Comparison of ENCODE assay signal across 8 cellular contexts in the genomic region with DNA sequence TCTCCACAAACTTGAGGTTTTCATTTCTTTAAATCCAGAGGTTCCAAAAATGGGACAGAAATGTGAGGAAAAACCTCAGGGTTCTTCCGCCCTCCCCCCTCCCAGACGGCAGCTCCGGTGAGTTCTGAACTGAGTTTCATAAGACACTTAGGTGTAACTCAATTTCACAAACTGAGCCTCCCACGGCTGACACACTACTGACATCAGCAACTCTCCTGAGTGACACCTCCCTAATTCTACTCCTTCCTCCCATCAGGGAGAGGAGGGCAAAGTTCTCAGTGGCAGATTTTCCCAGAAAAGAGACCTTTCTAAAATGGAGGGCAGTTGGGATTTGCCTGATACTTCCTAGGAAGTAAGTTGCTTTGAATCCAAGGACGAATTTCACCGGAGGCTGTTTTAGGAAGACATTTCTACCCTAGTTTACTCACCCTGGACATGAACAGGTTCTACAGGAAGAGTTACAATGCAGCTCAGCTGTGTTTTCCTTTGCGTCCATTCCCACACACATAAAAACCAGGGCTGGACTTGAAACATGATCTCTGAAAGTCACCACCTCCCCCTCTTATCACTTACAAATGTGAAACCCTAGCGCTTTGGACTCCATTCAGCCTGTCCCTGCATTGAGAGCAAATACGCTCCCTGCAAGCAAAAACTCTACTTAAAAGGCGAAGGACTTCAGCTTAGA.
DNase-seq lines count a peak whose midpoint lies in the region; ATAC-seq, FAIRE-seq and TF ChIP-seq lines count a peak whose summit lies in the region.

No MANE protein-coding gene starts in this region.

- H2AFZ ChIP-seq in HepG2 (ENCODE audit: low read length): peak overlapping the region; percentile 95

- 0% methylated on average over 10 of the region's 10 CpGs for WGBS in HepG2 (ENCODE audit: low lambda C conversion rate)

- POLR2A ChIA-PET in HepG2 (lab: Yijun Ruan, JAX): interaction anchor here (0.9 to 2.6 kb wide), 7 partner anchors 9 to 121 kb away, joined by 3 to 11 read pairs (median 3); partner anchors contain the start of gene UBA3

- FAIRE-seq in bronchial epithelial cell (lab: Jason Lieb, UNC) (peak; percentile 92), HepG2 (lab: Jason Lieb, UNC) (peak; percentile 89)

- intact Hi-C loops in HepG2 (cut with micrococcal nuclease; ENCODE audit: unreplicated experiment): loop anchor here (1.0 kb wide), 2 partner anchors 21 to 116 kb away; partner anchors contain the start of gene ARL6IP5

- H3K4me2 ChIP-seq in HepG2 (ENCODE audit: low read depth, low read length): peak overlapping the region; percentile 88

- in situ Hi-C loops in HepG2 (cut with HindIII; ENCODE audit: extremely low pct_ligation_motif_present, low pct_unique_long_range_greater_than_20kb): no loop called here

- H3K9me3 ChIP-seq in Peyer's patch: no peaks in the 10 kb centered on the region
- H3K9me3 ChIP-seq in HepG2 (ENCODE audit: low read length): no peaks in the 10 kb centered on the region

- peak overlapping the region; percentile 17; the same call in 1 of the 2 replicates for H3K4me3 ChIP-seq in GM08714 (ENCODE audit: low read length)
- peak overlapping the region; percentile 27 to 60 (median 48) for H3K4me3 ChIP-seq in Peyer's patch
- peak overlapping the region; percentile 65 for H3K4me3 ChIP-seq in bronchial epithelial cell (ENCODE audit: low read depth, low read length)
- H3K4me3 ChIP-seq in HepG2 (replicated peaks in 1 of 3; ENCODE audit: insufficient read depth in 1 of 3, low read depth in 2 of 3, low read length in 3 of 3): peak overlapping the region; percentile 58 to 96 (median 71)

- H3K27ac ChIP-seq in Peyer's patch (peak overlapping the region; percentile 65 to 80 (median 77)), HepG2 (ENCODE audit: extremely low read length, insufficient read depth, low read length) (peak overlapping the region; percentile 98)

- no peak for TF ChIP-seq RAD21 in HepG2 (CRISPR knock-in tag; IDR thresholded peaks at IDR 0.05)

- CTCF ChIA-PET in HepG2 (lab: Yijun Ruan, JAX; ENCODE audit: low intra/inter-chr PET ratio, low total read pairs): no interaction called here

- no TSS peak for BruUV-seq in HepG2 (replicated peaks; lab: Mats Ljungman, UMichigan)

- peak overlapping the region; percentile 85 for H3K9ac ChIP-seq in HepG2 (ENCODE audit: insufficient read depth, low read depth, low read length)

- ATAC-seq in HepG2 (peak; percentile 95), GM18870 (IDR thresholded peaks at IDR 0.05; ENCODE audit: unreplicated experiment) (no peak), GM21526 (IDR thresholded peaks at IDR 0.05; ENCODE audit: low FRiP score, unreplicated experiment) (no peak), GM21390 (IDR thresholded peaks at IDR 0.05; ENCODE audit: unreplicated experiment) (no peak)

- TF ChIP-seq CTCF in Peyer's patch (IDR thresholded peaks at IDR 0.05) (no peak), bronchial epithelial cell (IDR thresholded peaks at IDR 0.05; ENCODE audit: insufficient read depth, low read length, severe bottlenecking) (no peak), HepG2 (CRISPR knock-in tag; IDR thresholded peaks at IDR 0.05) (no peak)

- TF ChIP-seq EP300 in HepG2 (IDR thresholded peaks at IDR 0.05; ENCODE audit: low read depth in 2 of 2, low read length in 2 of 2) (peak in 1 of 2 experiments; percentile 31; a peak in 1 of 4 replicates), HepG2 (CRISPR knock-in tag; IDR thresholded peaks at IDR 0.05; ENCODE audit: borderline replicate concordance) (no peak)

- H3K27me3 ChIP-seq in Peyer's patch: no peaks in the 10 kb centered on the region
- no peaks in the 10 kb centered on the region for H3K27me3 ChIP-seq in bronchial epithelial cell (ENCODE audit: control insufficient read depth, insufficient read depth, low read length)
- no peaks in the 10 kb centered on the region for H3K27me3 ChIP-seq in HepG2 (ENCODE audit: control insufficient read depth in 1 of 2, insufficient read depth in 2 of 2, low read length in 2 of 2)

- H3K79me2 ChIP-seq in HepG2 (ENCODE audit: insufficient read depth, low read length): no peaks in the 10 kb centered on the region

- no peaks in the 10 kb centered on the region for H4K20me1 ChIP-seq in HepG2 (ENCODE audit: insufficient read depth, low read length)

- H3K36me3 ChIP-seq in Peyer's patch: no peaks in the 10 kb centered on the region
- H3K36me3 ChIP-seq in bronchial epithelial cell (ENCODE audit: control insufficient read depth, insufficient read depth, low read length): peaks cover 6% of the 10 kb centered on the region
- no peaks in the 10 kb centered on the region for H3K36me3 ChIP-seq in HepG2 (replicated peaks in 1 of 2; ENCODE audit: control insufficient read depth in 1 of 2, insufficient read depth in 2 of 2, low read length in 2 of 2)

- H3K4me1 ChIP-seq in Peyer's patch (peaks cover 0 to 3% (median 0%) of the 10 kb centered on the region in 4 donors), HepG2 (ENCODE audit: insufficient read depth, low read length) (peaks cover 18% of the 10 kb centered on the region)

- TF ChIP-seq POLR2A in Peyer's patch (IDR thresholded peaks at IDR 0.05): peak; percentile 60 to 79
- peak in 1 of 2 experiments; percentile 80; a peak in 2 of 4 replicates for TF ChIP-seq POLR2A in HepG2 (IDR thresholded peaks at IDR 0.05; ENCODE audit: insufficient read depth in 1 of 2, low read depth in 2 of 2, low read length in 2 of 2)

- peak; percentile 37 to 77 (median 53) for DNase-seq in Peyer's patch
- peak; percentile 98 for DNase-seq in bronchial epithelial cell (ENCODE audit: low read depth)
- DNase-seq in HepG2 (ENCODE audit: low spot score): peak; percentile 88
- peak; percentile 6 for DNase-seq in stimulated activated CD8-positive, alpha-beta memory T cell treated with anti-CD3 and anti-CD28 coated beads, Interleukin-4, amount 100 ng/mL, for 24 hours (ENCODE audit: low read depth)

TF ChIP-seq in HepG2, 621 proteins besides CTCF, POLR2A, EP300 and RAD21 (continues in another document):
- TF ChIP-seq MIER2 (CRISPR knock-in tag; IDR thresholded peaks at IDR 0.05): peak; percentile 15; the same call in 1 of the 2 replicates
- TF ChIP-seq ZSCAN21 (CRISPR knock-in tag; IDR thresholded peaks at IDR 0.05; ENCODE audit: borderline replicate concordance): no peak
- TF ChIP-seq SOX13 (IDR thresholded peaks at IDR 0.05): no peak
- TF ChIP-seq SOX13 (CRISPR knock-in tag; conservative IDR thresholded peaks at IDR 0.05 in 1 of 2, IDR thresholded peaks at IDR 0.05 in 1 of 2): 0 out of 4 replicates have a peak, but pooled peaks of 1 of the 2 experiments have one; percentile 43
- no peak for TF ChIP-seq FOSL1 (CRISPR knock-in tag; IDR thresholded peaks at IDR 0.05; ENCODE audit: borderline replicate concordance)
- TF ChIP-seq FOXJ3 (CRISPR knock-in tag; IDR thresholded peaks at IDR 0.05; ENCODE audit: borderline replicate concordance): no peak
- TF ChIP-seq YY1 (IDR thresholded peaks at IDR 0.05; ENCODE audit: insufficient read depth, insufficient replicate concordance, low read depth, low read length): peak; percentile 39
- TF ChIP-seq, protein P1, sequence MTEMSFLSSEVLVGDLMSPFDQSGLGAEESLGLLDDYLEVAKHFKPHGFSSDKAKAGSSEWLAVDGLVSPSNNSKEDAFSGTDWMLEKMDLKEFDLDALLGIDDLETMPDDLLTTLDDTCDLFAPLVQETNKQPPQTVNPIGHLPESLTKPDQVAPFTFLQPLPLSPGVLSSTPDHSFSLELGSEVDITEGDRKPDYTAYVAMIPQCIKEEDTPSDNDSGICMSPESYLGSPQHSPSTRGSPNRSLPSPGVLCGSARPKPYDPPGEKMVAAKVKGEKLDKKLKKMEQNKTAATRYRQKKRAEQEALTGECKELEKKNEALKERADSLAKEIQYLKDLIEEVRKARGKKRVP (CRISPR knock-in tag; IDR thresholded peaks at IDR 0.05): no peak
- TF ChIP-seq ZNF703 (CRISPR knock-in tag; IDR thresholded peaks at IDR 0.05; ENCODE audit: borderline replicate concordance): no peak
- TF ChIP-seq, protein P2, sequence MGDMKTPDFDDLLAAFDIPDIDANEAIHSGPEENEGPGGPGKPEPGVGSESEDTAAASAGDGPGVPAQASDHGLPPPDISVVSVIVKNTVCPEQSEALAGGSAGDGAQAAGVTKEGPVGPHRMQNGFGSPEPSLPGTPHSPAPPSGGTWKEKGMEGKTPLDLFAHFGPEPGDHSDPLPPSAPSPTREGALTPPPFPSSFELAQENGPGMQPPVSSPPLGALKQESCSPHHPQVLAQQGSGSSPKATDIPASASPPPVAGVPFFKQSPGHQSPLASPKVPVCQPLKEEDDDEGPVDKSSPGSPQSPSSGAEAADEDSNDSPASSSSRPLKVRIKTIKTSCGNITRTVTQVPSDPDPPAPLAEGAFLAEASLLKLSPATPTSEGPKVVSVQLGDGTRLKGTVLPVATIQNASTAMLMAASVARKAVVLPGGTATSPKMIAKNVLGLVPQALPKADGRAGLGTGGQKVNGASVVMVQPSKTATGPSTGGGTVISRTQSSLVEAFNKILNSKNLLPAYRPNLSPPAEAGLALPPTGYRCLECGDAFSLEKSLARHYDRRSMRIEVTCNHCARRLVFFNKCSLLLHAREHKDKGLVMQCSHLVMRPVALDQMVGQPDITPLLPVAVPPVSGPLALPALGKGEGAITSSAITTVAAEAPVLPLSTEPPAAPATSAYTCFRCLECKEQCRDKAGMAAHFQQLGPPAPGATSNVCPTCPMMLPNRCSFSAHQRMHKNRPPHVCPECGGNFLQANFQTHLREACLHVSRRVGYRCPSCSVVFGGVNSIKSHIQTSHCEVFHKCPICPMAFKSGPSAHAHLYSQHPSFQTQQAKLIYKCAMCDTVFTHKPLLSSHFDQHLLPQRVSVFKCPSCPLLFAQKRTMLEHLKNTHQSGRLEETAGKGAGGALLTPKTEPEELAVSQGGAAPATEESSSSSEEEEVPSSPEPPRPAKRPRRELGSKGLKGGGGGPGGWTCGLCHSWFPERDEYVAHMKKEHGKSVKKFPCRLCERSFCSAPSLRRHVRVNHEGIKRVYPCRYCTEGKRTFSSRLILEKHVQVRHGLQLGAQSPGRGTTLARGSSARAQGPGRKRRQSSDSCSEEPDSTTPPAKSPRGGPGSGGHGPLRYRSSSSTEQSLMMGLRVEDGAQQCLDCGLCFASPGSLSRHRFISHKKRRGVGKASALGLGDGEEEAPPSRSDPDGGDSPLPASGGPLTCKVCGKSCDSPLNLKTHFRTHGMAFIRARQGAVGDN (CRISPR knock-in tag; IDR thresholded peaks at IDR 0.05): no peak
- no peak for TF ChIP-seq ZNF883 (CRISPR knock-in tag; IDR thresholded peaks at IDR 0.05; ENCODE audit: not compliant biosample characterization)
- no peak for TF ChIP-seq HOXA5 (CRISPR knock-in tag; IDR thresholded peaks at IDR 0.05)
- TF ChIP-seq SOX6 (IDR thresholded peaks at IDR 0.05): no peak
- peak; percentile 40; the same call in 1 of the 2 replicates for TF ChIP-seq SOX6 (CRISPR knock-in tag; IDR thresholded peaks at IDR 0.05)

Comparison
In these comparisons a context has a peak if more than half of its experiments do, and no peak if none do; other contexts are left out.
1. H3K4me3 ChIP-seq: peak in every context shown above with its lines; median percentile 71 in HepG2; 65 in bronchial epithelial cell; 48 in Peyer's patch; 17 in GM08714.
2. DNase-seq: peak in every context shown above with its lines; median percentile 98 in bronchial epithelial cell; 88 in HepG2; 53 in Peyer's patch; 6 in stimulated activated CD8-positive, alpha-beta memory T cell treated with anti-CD3 and anti-CD28 coated beads, Interleukin-4, amount 100 ng/mL, for 24 hours.